ENCODE assay signal across 25 cellular contexts in the genomic region with DNA sequence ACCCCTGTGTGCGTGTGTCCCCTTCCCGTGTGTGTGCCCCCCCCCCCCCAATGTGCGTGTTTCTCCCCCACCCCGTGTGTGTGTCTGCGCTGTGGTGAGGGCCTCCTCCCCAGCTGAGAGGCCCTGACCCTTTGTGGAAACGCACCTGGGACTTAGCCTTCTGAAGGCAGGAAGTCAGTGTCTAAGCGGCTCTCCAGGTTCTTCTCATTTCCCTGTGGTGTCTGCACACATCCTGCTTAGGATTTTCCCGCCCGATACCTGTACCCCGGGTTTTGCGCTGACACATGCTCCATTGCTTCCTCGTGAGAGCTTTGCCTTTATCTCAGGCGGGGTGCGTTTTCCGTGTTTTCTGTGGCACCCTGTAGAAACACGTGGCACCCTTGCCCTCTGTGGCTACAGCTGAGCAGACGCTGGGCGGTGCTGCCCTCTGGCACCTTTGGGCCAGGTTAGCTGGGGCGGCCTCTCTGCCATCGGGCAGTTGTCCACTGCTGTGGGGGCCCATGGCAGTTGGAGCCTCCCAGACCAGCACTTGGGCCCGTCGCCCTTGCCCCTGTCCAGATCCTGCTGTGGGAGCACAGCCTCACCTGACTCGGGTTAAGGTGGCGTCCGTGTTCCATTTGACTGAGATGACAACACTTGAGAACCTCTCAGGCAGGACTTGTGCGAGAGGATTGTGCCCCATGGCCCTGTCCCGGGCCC. TPM values are rescaled to one million over a fixed set of nuclear protein-coding genes. Genes with fewer than 3 reads are reported as not detected.
DNase-seq lines count a peak whose midpoint lies in the region; ATAC-seq and TF ChIP-seq lines count a peak whose summit lies in the region.
"Had no signal": no experiment of that assay in that cellular context is flagged by ENCODE, and none has a peak within 500 bp of the region (broad histone marks: within the 10 kb centered on the region; RNA-seq: fewer than 3 reads in every experiment).

No MANE protein-coding gene starts in this region.

- H3K36me3 Mint-ChIP-seq in activated naive CD4-positive, alpha-beta T cell treated with anti-CD3 and anti-CD28 coated beads, Interleukin-2, amount 50 U/mL, for 24 hours, result peaks cover 11% of the 10 kb centered on the region
- H3K36me3 Mint-ChIP-seq in activated naive CD4-positive, alpha-beta T cell treated with anti-CD3 and anti-CD28 coated beads, Interleukin-2, amount 50 U/mL, for 72 hours, result peaks cover 17 to 19% of the 10 kb centered on the region in 2 donors
- peaks cover 75% of the 10 kb centered on the region for H3K36me3 Mint-ChIP-seq in stimulated activated effector memory CD8-positive, alpha-beta T cell treated with anti-CD3 and anti-CD28 coated beads, Interleukin-12 subunit alpha, Interleukin-12 subunit beta, amount 100 ng/mL, for 72 hours

- CTCF ChIA-PET in Panc1 (lab: Charles Lee), result no interaction called here

- peaks cover 24% of the 10 kb centered on the region for H3K4me1 Mint-ChIP-seq in activated naive CD4-positive, alpha-beta T cell treated with anti-CD3 and anti-CD28 coated beads, Interleukin-2, amount 50 U/mL, for 24 hours
- H3K4me1 Mint-ChIP-seq in stimulated activated effector memory CD8-positive, alpha-beta T cell treated with anti-CD3 and anti-CD28 coated beads, Interleukin-12 subunit alpha, Interleukin-12 subunit beta, amount 100 ng/mL, for 72 hours, result peaks cover 22% of the 10 kb centered on the region
- H3K4me1 Mint-ChIP-seq: CD14-positive monocyte, mesothelial cell of epicardium, nephron had no signal

- no peak for TF ChIP-seq CTCF in Panc1 (IDR thresholded peaks at IDR 0.05)
- TF ChIP-seq CTCF in sigmoid colon (IDR thresholded peaks at IDR 0.05), result no peak

- no peaks in the 10 kb centered on the region for H3K27me3 ChIP-seq in Panc1 (ENCODE audit: control insufficient read depth, insufficient read depth, low read length)
- H3K27me3 ChIP-seq in sigmoid colon, result no peaks in the 10 kb centered on the region
- H3K27me3 ChIP-seq: breast epithelium, foreskin keratinocyte, left lung, pancreas, right atrium auricular region, SJSA1, tibial artery had no signal

- H3K4me3 Mint-ChIP-seq in activated naive CD4-positive, alpha-beta T cell treated with anti-CD3 and anti-CD28 coated beads, Interleukin-2, amount 50 U/mL, for 24 hours, result no peak overlapping the region
- H3K4me3 Mint-ChIP-seq in stimulated activated effector memory CD8-positive, alpha-beta T cell treated with anti-CD3 and anti-CD28 coated beads, Interleukin-12 subunit alpha, Interleukin-12 subunit beta, amount 100 ng/mL, for 72 hours, result no peak overlapping the region
- H3K4me3 Mint-ChIP-seq: CD14-positive monocyte; effector memory CD8-positive, alpha-beta T cell; mesothelial cell of epicardium; nephron had no signal

- peak overlapping the region; percentile 80 for H3K27ac Mint-ChIP-seq in activated naive CD4-positive, alpha-beta T cell treated with anti-CD3 and anti-CD28 coated beads, Interleukin-2, amount 50 U/mL, for 24 hours
- peak overlapping the region; percentile 50 to 69 for H3K27ac Mint-ChIP-seq in activated naive CD4-positive, alpha-beta T cell treated with anti-CD3 and anti-CD28 coated beads, Interleukin-2, amount 50 U/mL, for 72 hours
- peak overlapping the region; percentile 32 for H3K27ac Mint-ChIP-seq in stimulated activated effector memory CD8-positive, alpha-beta T cell treated with anti-CD3 and anti-CD28 coated beads, Interleukin-12 subunit alpha, Interleukin-12 subunit beta, amount 100 ng/mL, for 72 hours
- H3K27ac Mint-ChIP-seq: effector memory CD8-positive, alpha-beta T cell; mesothelial cell of epicardium; nephron had no signal

- ATAC-seq in Panc1, result 0 out of 2 replicates have a peak, but pooled peaks have one; percentile 14
- peak; percentile 18 to 37 for ATAC-seq in activated naive CD4-positive, alpha-beta T cell treated with anti-CD3 and anti-CD28 coated beads, Interleukin-2, amount 50 U/mL, for 72 hours
- no peak for ATAC-seq in stimulated activated effector memory CD8-positive, alpha-beta T cell treated with anti-CD3 and anti-CD28 coated beads, Interleukin-12 subunit alpha, Interleukin-12 subunit beta, amount 100 ng/mL, for 72 hours
- ATAC-seq: effector memory CD8-positive, alpha-beta T cell; foreskin keratinocyte; left lung had no signal

- POLR2A ChIA-PET in Panc1 (lab: Charles Lee), result no interaction called here

- no peak for TF ChIP-seq EP300 in sigmoid colon (IDR thresholded peaks at IDR 0.05)

- no peak overlapping the region for H3K27ac ChIP-seq in Panc1 (ENCODE audit: low read length)
- H3K27ac ChIP-seq in sigmoid colon, result no peak overlapping the region
- H3K27ac ChIP-seq: breast epithelium, foreskin keratinocyte, left lung, pancreas, right atrium auricular region, SJSA1, tibial artery, VCaP had no signal

- no peaks in the 10 kb centered on the region for H3K9me3 ChIP-seq in Panc1 (ENCODE audit: control insufficient read depth, insufficient read depth, low read depth, low read length)
- no peaks in the 10 kb centered on the region for H3K9me3 ChIP-seq in sigmoid colon
- H3K9me3 ChIP-seq: breast epithelium, HAP-1, left lung, pancreas, right atrium auricular region, SJSA1, tibial artery had no signal

- H3K36me3 ChIP-seq in Panc1 (ENCODE audit: control insufficient read depth, insufficient read depth, low read length) (no peaks in the 10 kb centered on the region), sigmoid colon (peaks cover 37 to 82% (median 48%) of the 10 kb centered on the region in 4 donors)

- H3K4me1 ChIP-seq in Panc1 (ENCODE audit: control insufficient read depth, insufficient read depth, low read length), result no peaks in the 10 kb centered on the region
- peaks cover 0 to 7% (median 5%) of the 10 kb centered on the region in 4 donors for H3K4me1 ChIP-seq in sigmoid colon
- H3K4me1 ChIP-seq: breast epithelium, foreskin keratinocyte, HAP-1, pancreas had no signal

- H3K4me3 ChIP-seq in Panc1 (ENCODE audit: low read depth in 2 of 2, low read length in 2 of 2), result no peak overlapping the region
- H3K4me3 ChIP-seq in sigmoid colon, result no peak overlapping the region
- H3K4me3 ChIP-seq: breast epithelium, HAP-1, left lung, pancreas, right atrium auricular region, SJSA1, tibial artery had no signal

- WGBS in sigmoid colon, 2 donors, result 83 to 87% methylated on average over 27 of the region's 27 CpGs

- no peaks in the 10 kb centered on the region for H3K27me3 Mint-ChIP-seq in activated naive CD4-positive, alpha-beta T cell treated with anti-CD3 and anti-CD28 coated beads, Interleukin-2, amount 50 U/mL, for 24 hours
- H3K27me3 Mint-ChIP-seq: effector memory CD8-positive, alpha-beta T cell had no signal

- no TSS peak for BruUV-seq in Panc1 (replicated peaks; lab: Mats Ljungman, UMichigan)

- in situ Hi-C loops in Panc1 (cut with HindIII; ENCODE audit: low pct_unique_long_range_greater_than_20kb, low sequenced_read_pairs), result no loop called here

- intact Hi-C loops in Panc1 (cut with micrococcal nuclease; ENCODE audit: unreplicated experiment) (no loop called here), sigmoid colon (cut with DNase I) (no loop called here)

- no peak for TF ChIP-seq POLR2A in sigmoid colon (IDR thresholded peaks at IDR 0.05)

- no peak for DNase-seq in activated naive CD4-positive, alpha-beta T cell treated with Interleukin-2 at 50 U/mL for 16 hours
- DNase-seq in Panc1 (ENCODE audit: low read depth, low spot score), result no peak
- no peak for DNase-seq in activated naive CD4-positive, alpha-beta T cell treated with anti-CD3 and anti-CD28 coated beads, Interleukin-2, amount 50 U/mL, for 72 hours (ENCODE audit: low spot score in 2 of 2)
- DNase-seq in stimulated activated effector memory CD8-positive, alpha-beta T cell treated with anti-CD3 and anti-CD28 coated beads, Interleukin-12 subunit alpha, Interleukin-12 subunit beta, amount 100 ng/mL, for 72 hours (ENCODE audit: low spot score in 2 of 2), result no peak
- DNase-seq in sigmoid colon, result no peak
- DNase-seq in ecto neural progenitor cell (ENCODE audit: low spot score), result no peak
- DNase-seq: amygdala; effector memory CD8-positive, alpha-beta T cell; foreskin keratinocyte; NCI-H1105; NCI-H1930; NCI-H526 treated with DMSO at 0.1 percent for 48 hours; stimulated activated CD4-positive, alpha-beta T cell treated with anti-CD3 and anti-CD28 coated beads, Interleukin-4, amount 100 ng/mL, for 1 hour; tibial artery had no signal

- no peaks in the 10 kb centered on the region for H3K9me3 Mint-ChIP-seq in activated naive CD4-positive, alpha-beta T cell treated with anti-CD3 and anti-CD28 coated beads, Interleukin-2, amount 50 U/mL, for 24 hours
- H3K9me3 Mint-ChIP-seq in activated naive CD4-positive, alpha-beta T cell treated with anti-CD3 and anti-CD28 coated beads, Interleukin-2, amount 50 U/mL, for 72 hours, result no peaks in the 10 kb centered on the region
- no peaks in the 10 kb centered on the region for H3K9me3 Mint-ChIP-seq in stimulated activated effector memory CD8-positive, alpha-beta T cell treated with anti-CD3 and anti-CD28 coated beads, Interleukin-12 subunit alpha, Interleukin-12 subunit beta, amount 100 ng/mL, for 72 hours
- H3K9me3 Mint-ChIP-seq: effector memory CD8-positive, alpha-beta T cell had no signal

RNA-seq across cellular contexts. Expression of a gene that starts 26.3 kb away (rescaled TPM):
- 62.3 TPM for total RNA-seq in Panc1 (2021; ENCODE audit: unreplicated experiment)
- polyA plus RNA-seq in Panc1 (2012; ENCODE audit: insufficient read length), result 99.0 TPM
- 10 to 100 TPM; 42.8 to 50.1 TPM for total RNA-seq in activated naive CD4-positive, alpha-beta T cell treated with anti-CD3 and anti-CD28 coated beads, Interleukin-2, amount 50 U/mL, for 72 hours
- 10 to 100 TPM; 44.2 to 56.2 (median 49.6) TPM for total RNA-seq in sigmoid colon
- 10 to 100 TPM; 51.1 to 89.8 (median 80.0) TPM for polyA plus RNA-seq in sigmoid colon

RNA-seq across cellular contexts. Expression of a gene that starts 31.0 kb away (rescaled TPM):
- 23.4 TPM for total RNA-seq in Panc1 (2021; ENCODE audit: unreplicated experiment)
- 19.6 TPM for polyA plus RNA-seq in Panc1 (2012; ENCODE audit: insufficient read length)
- total RNA-seq in activated naive CD4-positive, alpha-beta T cell treated with anti-CD3 and anti-CD28 coated beads, Interleukin-2, amount 50 U/mL, for 72 hours, result 10 to 100 TPM; 19.1 to 23.8 TPM
- 10 to 100 TPM in 2 of 4 donors, 1 to 10 TPM in 2; 7.1 to 17.4 (median 10.4) TPM for total RNA-seq in sigmoid colon
- 10 to 100 TPM in 1 of 3 donors, 1 to 10 TPM in 2; 1.8 to 18.7 (median 4.6) TPM for polyA plus RNA-seq in sigmoid colon
